ENCODE assay signal across 23 cellular contexts in genomic region chr1:207316141-207316540, GRCh38. TPM values are rescaled to one million over a fixed set of nuclear protein-coding genes. Genes with fewer than 3 reads are reported as not detected.
DNase-seq lines count a peak whose midpoint lies in the region; ATAC-seq, FAIRE-seq and TF ChIP-seq lines count a peak whose summit lies in the region.
"Had no signal": no experiment of that assay in that cellular context is flagged by ENCODE, and none has a peak within 500 bp of the region (broad histone marks: within the 10 kb centered on the region; RNA-seq: fewer than 3 reads in every experiment).

No MANE protein-coding gene starts in this region.

- ATAC-seq in stimulated activated naive B cell treated with anti-CD40 and anti-IgM and Interleukin-4, amounts not matched to agents 10 μg/mL and 1 μg/mL and 100 μg/mL, for 72 hours (replicated peaks) = no peak
- ATAC-seq: Panc1, right lobe of liver had no signal

- peaks cover 0 to 1% (median 0%) of the 10 kb centered on the region in 3 donors for H3K27me3 Mint-ChIP-seq in CD14-positive monocyte (ENCODE audit: low read depth in 3 of 3)
- H3K27me3 Mint-ChIP-seq in progenitor cell of endocrine pancreas = peaks cover 7% of the 10 kb centered on the region
- no peaks in the 10 kb centered on the region for H3K27me3 Mint-ChIP-seq in stimulated activated naive B cell treated with anti-CD40 and anti-IgM and Interleukin-4, amounts not matched to agents 10 μg/mL and 1 μg/mL and 100 μg/mL, for 72 hours
- H3K27me3 Mint-ChIP-seq: stimulated activated naive CD8-positive, alpha-beta T cell treated with anti-CD3 and anti-CD28 coated beads, Interleukin-15, Interleukin-2, amounts not matched to agents 100 ng/mL and 50 ng/mL, for 24 hours had no signal

- H3K4me3 Mint-ChIP-seq in CD14-positive monocyte = no peak overlapping the region
- H3K4me3 Mint-ChIP-seq in progenitor cell of endocrine pancreas (ENCODE audit: low read depth) = no peak overlapping the region
- no peak overlapping the region for H3K4me3 Mint-ChIP-seq in stimulated activated naive B cell treated with anti-CD40 and anti-IgM and Interleukin-4, amounts not matched to agents 10 μg/mL and 1 μg/mL and 100 μg/mL, for 72 hours
- H3K4me3 Mint-ChIP-seq: H9; stimulated activated naive CD8-positive, alpha-beta T cell treated with anti-CD3 and anti-CD28 coated beads, Interleukin-15, Interleukin-2, amounts not matched to agents 100 ng/mL and 50 ng/mL, for 24 hours had no signal

- no peak for FAIRE-seq in GM12892 (lab: Jason Lieb, UNC)

- peak overlapping the region; percentile 33 to 96 (median 80) for H3K27ac ChIP-seq in esophagus squamous epithelium
- H3K27ac ChIP-seq: right lobe of liver, SK-N-MC had no signal

- H3K36me3 ChIP-seq in esophagus squamous epithelium = no peaks in the 10 kb centered on the region
- H3K36me3 ChIP-seq: adrenal gland, right lobe of liver had no signal

- H3K4me1 ChIP-seq in esophagus squamous epithelium = peaks cover 3 to 57% (median 4%) of the 10 kb centered on the region in 3 donors
- H3K4me1 ChIP-seq: right lobe of liver had no signal

- intact Hi-C loops in CD14-positive monocyte (cut with micrococcal nuclease) = loop anchor here (5.0 to 10.0 kb wide), 3 partner anchors 91 to 231 kb away; partner anchors contain the start of gene C4BPB (in 1 of the 2)
- intact Hi-C loops in esophagus squamous epithelium (cut with DNase I) = no loop called here

- H3K9me3 Mint-ChIP-seq in CD14-positive monocyte (no peaks in the 10 kb centered on the region), progenitor cell of endocrine pancreas (ENCODE audit: low read depth) (no peaks in the 10 kb centered on the region)
- no peaks in the 10 kb centered on the region for H3K9me3 Mint-ChIP-seq in stimulated activated naive B cell treated with anti-CD40 and anti-IgM and Interleukin-4, amounts not matched to agents 10 μg/mL and 1 μg/mL and 100 μg/mL, for 72 hours
- H3K9me3 Mint-ChIP-seq: H9; stimulated activated naive CD8-positive, alpha-beta T cell treated with anti-CD3 and anti-CD28 coated beads, Interleukin-15, Interleukin-2, amounts not matched to agents 100 ng/mL and 50 ng/mL, for 24 hours had no signal

- H3K36me3 Mint-ChIP-seq in CD14-positive monocyte (no peaks in the 10 kb centered on the region), progenitor cell of endocrine pancreas (ENCODE audit: insufficient read depth) (no peaks in the 10 kb centered on the region)
- no peaks in the 10 kb centered on the region for H3K36me3 Mint-ChIP-seq in stimulated activated naive B cell treated with anti-CD40 and anti-IgM and Interleukin-4, amounts not matched to agents 10 μg/mL and 1 μg/mL and 100 μg/mL, for 72 hours

- no peak for DNase-seq in CD14-positive monocyte (ENCODE audit: low spot score)
- DNase-seq in LNCaP clone FGC (ENCODE audit: low read depth) = peak; percentile 96
- DNase-seq in esophagus squamous epithelium (lab: John Stamatoyannopoulos, UW) = no peak
- DNase-seq in progenitor cell of endocrine pancreas (ENCODE audit: low spot score, unreplicated experiment) = no peak
- no peak for DNase-seq in T-helper 2 cell
- DNase-seq in stimulated activated naive B cell treated with anti-CD40 and anti-IgM and Interleukin-4, amounts not matched to agents 10 μg/mL and 1 μg/mL and 100 μg/mL, for 72 hours = no peak
- no peak for DNase-seq in NAMALWA (ENCODE audit: low spot score)
- no peak for DNase-seq in GM12892 (ENCODE audit: insufficient read length)
- DNase-seq: activated CD4-positive, CD25-positive, alpha-beta regulatory T cell treated with anti-CD3 and anti-CD28 coated beads, Interleukin-2, amount 50 U/mL, for 72 hours; caudate nucleus; COR-L47; NCI-H1092 treated with DMSO at 0.1 percent for 48 hours; NCI-H2107; NCI-H526; occipital lobe; right lobe of liver; T-helper 9 cell had no signal

- H3K4me1 Mint-ChIP-seq in CD14-positive monocyte = peaks cover 86% of the 10 kb centered on the region
- peaks cover 22% of the 10 kb centered on the region for H3K4me1 Mint-ChIP-seq in progenitor cell of endocrine pancreas (ENCODE audit: low read depth)
- H3K4me1 Mint-ChIP-seq in stimulated activated naive B cell treated with anti-CD40 and anti-IgM and Interleukin-4, amounts not matched to agents 10 μg/mL and 1 μg/mL and 100 μg/mL, for 72 hours = peaks cover 28 to 33% of the 10 kb centered on the region in 2 donors

- no peak for TF ChIP-seq CTCF in CD14-positive monocyte (IDR thresholded peaks at IDR 0.05)
- no peak for TF ChIP-seq CTCF in LNCaP clone FGC (IDR thresholded peaks at IDR 0.05; ENCODE audit: control insufficient read depth, extremely low read depth, insufficient read depth)
- TF ChIP-seq CTCF in esophagus squamous epithelium (IDR thresholded peaks at IDR 0.05) = peak in 4 of 6 experiments; percentile 25 to 47 (median 36)
- TF ChIP-seq CTCF in progenitor cell of endocrine pancreas (IDR thresholded peaks at IDR 0.05; ENCODE audit: unreplicated experiment) = no peak

- H3K4me3 ChIP-seq in LNCaP clone FGC (ENCODE audit: low read depth, low read length) (0 out of 2 replicates have a peak overlapping the region, but pooled peaks have one; percentile 5), esophagus squamous epithelium (no peak overlapping the region)
- H3K4me3 ChIP-seq: adrenal gland, mucosa of descending colon, right lobe of liver, SK-N-MC had no signal

- TF ChIP-seq POLR2A in esophagus squamous epithelium (IDR thresholded peaks at IDR 0.05) = no peak
- TF ChIP-seq POLR2A in GM12892 (IDR thresholded peaks at IDR 0.05; ENCODE audit: low read depth, low read length) = no peak

- H3K9me3 ChIP-seq in esophagus squamous epithelium = no peaks in the 10 kb centered on the region
- H3K9me3 ChIP-seq: adrenal gland, mucosa of descending colon, right lobe of liver had no signal

- no peaks in the 10 kb centered on the region for H3K27me3 ChIP-seq in esophagus squamous epithelium
- H3K27me3 ChIP-seq: adrenal gland, right lobe of liver had no signal

- H3K27ac Mint-ChIP-seq in CD14-positive monocyte (peak overlapping the region; percentile 84 to 97 (median 94)), progenitor cell of endocrine pancreas (peak overlapping the region; percentile 29)
- no peak overlapping the region for H3K27ac Mint-ChIP-seq in stimulated activated naive B cell treated with anti-CD40 and anti-IgM and Interleukin-4, amounts not matched to agents 10 μg/mL and 1 μg/mL and 100 μg/mL, for 72 hours
- H3K27ac Mint-ChIP-seq: stimulated activated naive CD8-positive, alpha-beta T cell treated with anti-CD3 and anti-CD28 coated beads, Interleukin-15, Interleukin-2, amounts not matched to agents 100 ng/mL and 50 ng/mL, for 24 hours had no signal

RNA-seq across cellular contexts. Expression of gene CD55, which starts 5.3 kb away (rescaled TPM):
- 100 to 1,000 TPM; 171 to 221 TPM for polyA plus RNA-seq in CD14-positive monocyte
- total RNA-seq in esophagus squamous epithelium = 100 to 1,000 TPM in 1 of 4 donors, 10 to 100 TPM in 3; 36.5 to 100 (median 72.2) TPM
- total RNA-seq in progenitor cell of endocrine pancreas = 7.4 and 10.5 TPM in 2 replicates
- polyA plus RNA-seq in GM12892 (2012; ENCODE audit: missing spikeins) = 20.9 TPM

Comparison
In these comparisons a context has a peak if more than half of its experiments do, and no peak if none do; other contexts are left out.
1. CTCF ChIP-seq: peak in esophagus squamous epithelium (4 of 6); none in CD14-positive monocyte (single experiment), LNCaP clone FGC (single experiment) and progenitor cell of endocrine pancreas (single experiment).